8 cellular contexts compared by ENCODE assay signal in genomic region chr5:21919417-21920022, GRCh38.
DNase-seq lines count a peak whose midpoint lies in the region; ATAC-seq and TF ChIP-seq lines count a peak whose summit lies in the region.

No MANE protein-coding gene starts in this region.

- H2AK5ac ChIP-seq in mesenchymal stem cell (ENCODE audit: low read length, severe bottlenecking) = no peak overlapping the region

- POLR2A ChIA-PET in activated CD4-positive, alpha-beta memory T cell treated with anti-CD3 and anti-CD28 coated beads for 36 hours (lab: Charles Lee) = no interaction called here

- peak; percentile 99 for ATAC-seq in GM21381 (IDR thresholded peaks at IDR 0.05; ENCODE audit: unreplicated experiment)
- peak; percentile 96 for ATAC-seq in HG03460 (IDR thresholded peaks at IDR 0.05; ENCODE audit: unreplicated experiment)
- ATAC-seq in effector memory CD8-positive, alpha-beta T cell (replicated peaks) = no peak

- DNase-seq in GF-D8 (lab: John Stamatoyannopoulos, UW) = peak; percentile 10
- DNase-seq in NCI-H526 treated with DMSO at 0.1 percent for 48 hours (lab: John Stamatoyannopoulos, UW) = peak; percentile 64
- DNase-seq in breast epithelium (ENCODE audit: low spot score in 2 of 2) = no peak
- peak; percentile 41 for DNase-seq in mesenchymal stem cell
- no peak for DNase-seq in activated CD4-positive, alpha-beta memory T cell treated with anti-CD3 and anti-CD28 coated beads for 36 hours
- DNase-seq in effector memory CD8-positive, alpha-beta T cell = no peak

- H3K4me1 ChIP-seq in breast epithelium = no peaks in the 10 kb centered on the region
- no peaks in the 10 kb centered on the region for H3K4me1 ChIP-seq in mesenchymal stem cell (ENCODE audit: control insufficient read depth, insufficient read depth, low read depth, low read length)

- H3K27ac ChIP-seq in breast epithelium (no peak overlapping the region), mesenchymal stem cell (ENCODE audit: low read length, poor library complexity, severe bottlenecking) (no peak overlapping the region)

- no peak overlapping the region for H3K4ac ChIP-seq in mesenchymal stem cell (ENCODE audit: low read depth in 1 of 2, low read length in 2 of 2)

- H3K27me3 ChIP-seq in breast epithelium = no peaks in the 10 kb centered on the region
- no peaks in the 10 kb centered on the region for H3K27me3 ChIP-seq in mesenchymal stem cell (ENCODE audit: control insufficient read depth in 1 of 2, insufficient read depth in 1 of 2, low read length in 2 of 2)

- no peaks in the 10 kb centered on the region for H3K79me1 ChIP-seq in mesenchymal stem cell (replicated peaks; ENCODE audit: low read length, poor library complexity, severe bottlenecking)

- H3K27ac Mint-ChIP-seq in activated CD4-positive, alpha-beta memory T cell treated with anti-CD3 and anti-CD28 coated beads for 36 hours = no peak overlapping the region
- H3K27ac Mint-ChIP-seq in effector memory CD8-positive, alpha-beta T cell = no peak overlapping the region

- peaks cover 6% of the 10 kb centered on the region for H3K9me3 Mint-ChIP-seq in activated CD4-positive, alpha-beta memory T cell treated with anti-CD3 and anti-CD28 coated beads for 36 hours
- H3K9me3 Mint-ChIP-seq in effector memory CD8-positive, alpha-beta T cell = peaks cover 14 to 18% of the 10 kb centered on the region in 2 donors

- no peak overlapping the region for H4K8ac ChIP-seq in mesenchymal stem cell (ENCODE audit: low read length)

- no peak overlapping the region for H3K18ac ChIP-seq in mesenchymal stem cell (ENCODE audit: low read depth in 1 of 2, low read length in 2 of 2)

- no peak overlapping the region for H2BK5ac ChIP-seq in mesenchymal stem cell (ENCODE audit: low read depth, low read length, poor library complexity, severe bottlenecking)

- no peak overlapping the region for H2BK12ac ChIP-seq in mesenchymal stem cell (ENCODE audit: low read length in 2 of 2)

- intact Hi-C loops in breast epithelium (cut with DNase I; ENCODE audit: low total_unique reads) = no loop called here
- intact Hi-C loops in activated CD4-positive, alpha-beta memory T cell treated with anti-CD3 and anti-CD28 coated beads for 36 hours (cut with micrococcal nuclease) = no loop called here

- H3K4me1 Mint-ChIP-seq in activated CD4-positive, alpha-beta memory T cell treated with anti-CD3 and anti-CD28 coated beads for 36 hours (ENCODE audit: low read depth) = no peaks in the 10 kb centered on the region
- no peaks in the 10 kb centered on the region for H3K4me1 Mint-ChIP-seq in effector memory CD8-positive, alpha-beta T cell (ENCODE audit: low read depth in 2 of 2)

- no peak for TF ChIP-seq POLR2A in breast epithelium (IDR thresholded peaks at IDR 0.05)

- H3K36me3 ChIP-seq in breast epithelium (no peaks in the 10 kb centered on the region), mesenchymal stem cell (ENCODE audit: control insufficient read depth in 1 of 2, insufficient read depth in 2 of 2, low read depth in 1 of 2, low read length in 2 of 2) (no peaks in the 10 kb centered on the region)

- H3K14ac ChIP-seq in mesenchymal stem cell (ENCODE audit: low read length in 2 of 2) = no peak overlapping the region

- no peak overlapping the region for H3K23ac ChIP-seq in mesenchymal stem cell (ENCODE audit: low read length in 2 of 2)

- no peak overlapping the region for H3K4me2 ChIP-seq in mesenchymal stem cell (ENCODE audit: low read length, poor library complexity, severe bottlenecking)

- no peak overlapping the region for H4K91ac ChIP-seq in mesenchymal stem cell (ENCODE audit: low read length)

- CTCF ChIA-PET in activated CD4-positive, alpha-beta memory T cell treated with anti-CD3 and anti-CD28 coated beads for 36 hours (lab: Charles Lee) = no interaction called here

- no peak overlapping the region for H2BK15ac ChIP-seq in mesenchymal stem cell (ENCODE audit: low read depth, poor library complexity, severe bottlenecking)

- H2BK120ac ChIP-seq in mesenchymal stem cell (ENCODE audit: low read depth, low read length) = no peak overlapping the region

- no peak overlapping the region for H3K4me3 Mint-ChIP-seq in activated CD4-positive, alpha-beta memory T cell treated with anti-CD3 and anti-CD28 coated beads for 36 hours
- no peak overlapping the region for H3K4me3 Mint-ChIP-seq in effector memory CD8-positive, alpha-beta T cell

- H2AFZ ChIP-seq in mesenchymal stem cell (ENCODE audit: low read depth, low read length) = no peak overlapping the region

- H3K36me3 Mint-ChIP-seq in activated CD4-positive, alpha-beta memory T cell treated with anti-CD3 and anti-CD28 coated beads for 36 hours = no peaks in the 10 kb centered on the region
- H3K36me3 Mint-ChIP-seq in effector memory CD8-positive, alpha-beta T cell (ENCODE audit: insufficient read depth) = no peaks in the 10 kb centered on the region

- WGBS in mesenchymal stem cell = 25% methylated on average over 3 of the region's 8 CpGs

- no peaks in the 10 kb centered on the region for H3K27me3 Mint-ChIP-seq in activated CD4-positive, alpha-beta memory T cell treated with anti-CD3 and anti-CD28 coated beads for 36 hours
- H3K27me3 Mint-ChIP-seq in effector memory CD8-positive, alpha-beta T cell = no peaks in the 10 kb centered on the region

- peak in 2 of 3 donors; percentile 8 to 44 for TF ChIP-seq CTCF in breast epithelium (IDR thresholded peaks at IDR 0.05)

- H3K4me3 ChIP-seq in breast epithelium = no peak overlapping the region
- no peak overlapping the region for H3K4me3 ChIP-seq in mesenchymal stem cell (ENCODE audit: insufficient read depth in 1 of 2, low read depth in 1 of 2, low read length in 2 of 2)

- H3K9me3 ChIP-seq in breast epithelium (no peaks in the 10 kb centered on the region), mesenchymal stem cell (ENCODE audit: control insufficient read depth, low read length) (no peaks in the 10 kb centered on the region)

- H3K9ac ChIP-seq in mesenchymal stem cell (ENCODE audit: low read length) = no peak overlapping the region

Comparison
In these comparisons a context has a peak if more than half of its experiments do, and no peak if none do; other contexts are left out.
1. DNase-seq: peak in GF-D8 (single experiment), NCI-H526 treated with DMSO at 0.1 percent for 48 hours (single experiment) and mesenchymal stem cell (single experiment); none in breast epithelium (0 of 2), activated CD4-positive, alpha-beta memory T cell treated with anti-CD3 and anti-CD28 coated beads for 36 hours (single experiment) and effector memory CD8-positive, alpha-beta T cell (0 of 3).